ENCODE assay signal across 20 cellular contexts in the genomic region with DNA sequence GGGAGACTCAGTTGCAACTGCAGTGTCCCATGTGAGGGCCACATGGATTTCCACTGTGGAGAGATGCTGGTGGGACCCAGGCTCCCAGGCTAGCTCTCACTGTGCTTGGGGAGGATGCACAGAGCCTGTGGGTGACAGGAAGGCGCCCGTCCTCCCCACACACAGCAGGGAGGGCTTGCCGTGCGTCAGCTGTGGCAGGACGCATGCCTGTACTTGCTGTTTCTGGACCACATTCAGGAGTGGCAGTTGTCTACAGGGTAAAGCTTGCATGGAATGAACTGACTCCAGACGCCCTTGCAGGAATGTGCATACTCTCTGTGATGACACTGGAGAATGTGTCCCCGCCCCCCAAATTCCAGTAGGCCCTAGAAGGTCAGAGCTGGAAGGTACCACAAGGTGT.
A peak's percentile ranks its signal among the peaks of the same experiment; 100 is the strongest.
DNase-seq lines count a peak whose midpoint lies in the region; ATAC-seq, FAIRE-seq and TF ChIP-seq lines count a peak whose summit lies in the region.
"Had no signal": no experiment of that assay in that cellular context is flagged by ENCODE, and none has a peak within 500 bp of the region (broad histone marks: within the 10 kb centered on the region; RNA-seq: fewer than 3 reads in every experiment).

No MANE protein-coding gene starts in this region.

- H3K36me3 ChIP-seq in breast epithelium (no peaks in the 10 kb centered on the region), small intestine (ENCODE audit: control insufficient read depth in 2 of 2, insufficient read depth in 2 of 2, low read length in 2 of 2) (no peaks in the 10 kb centered on the region)
- H3K36me3 ChIP-seq: cardiac muscle cell, HAP-1, lower lobe of right lung had no signal

- 82 to 84% (median 83%) methylated on average over 7 of the region's 7 CpGs for WGBS in small intestine, 3 donors

- no peaks in the 10 kb centered on the region for H3K9me3 Mint-ChIP-seq in stimulated activated naive CD8-positive, alpha-beta T cell treated with anti-CD3 and anti-CD28 coated beads, Interleukin-15, amount 100 ng/mL, for 72 hours
- no peaks in the 10 kb centered on the region for H3K9me3 Mint-ChIP-seq in CD4-positive, alpha-beta T cell
- H3K9me3 Mint-ChIP-seq: activated T-cell treated with anti-CD3 and anti-CD28 coated beads, Interleukin-2, amount 50 U/mL, for 4 hours; natural killer cell had no signal

- H3K27ac ChIP-seq in breast epithelium (peak overlapping the region; percentile 36 to 48), small intestine (ENCODE audit: low read depth in 1 of 2, low read length in 1 of 2) (no peak overlapping the region)
- no peak overlapping the region for H3K27ac ChIP-seq in CD4-positive, alpha-beta T cell (ENCODE audit: low read depth, low read length)
- H3K27ac ChIP-seq: cardiac muscle cell, lower lobe of right lung had no signal

- no peak overlapping the region for H3K27ac Mint-ChIP-seq in stimulated activated naive CD8-positive, alpha-beta T cell treated with anti-CD3 and anti-CD28 coated beads, Interleukin-15, amount 100 ng/mL, for 72 hours
- H3K27ac Mint-ChIP-seq in CD4-positive, alpha-beta T cell = no peak overlapping the region
- H3K27ac Mint-ChIP-seq: activated naive CD8-positive, alpha-beta T cell; natural killer cell had no signal

- H3K27me3 ChIP-seq in breast epithelium = no peaks in the 10 kb centered on the region
- H3K27me3 ChIP-seq in small intestine (ENCODE audit: control insufficient read depth in 2 of 2, insufficient read depth in 2 of 2, low read length in 2 of 2) = no peaks in the 10 kb centered on the region
- H3K27me3 ChIP-seq in CD4-positive, alpha-beta T cell (ENCODE audit: control insufficient read depth, insufficient read depth, low read length) = no peaks in the 10 kb centered on the region
- H3K27me3 ChIP-seq: cardiac muscle cell had no signal

- intact Hi-C loops in breast epithelium (cut with DNase I; ENCODE audit: low total_unique reads) = no loop called here
- intact Hi-C loops in CD4-positive, alpha-beta T cell (cut with DNase I, micrococcal nuclease) = no loop called here

- H3K27me3 Mint-ChIP-seq in stimulated activated naive CD8-positive, alpha-beta T cell treated with anti-CD3 and anti-CD28 coated beads, Interleukin-15, amount 100 ng/mL, for 72 hours = peaks cover 14% of the 10 kb centered on the region
- H3K27me3 Mint-ChIP-seq in CD4-positive, alpha-beta T cell = peaks cover 30% of the 10 kb centered on the region

- TF ChIP-seq CTCF in breast epithelium (IDR thresholded peaks at IDR 0.05) = no peak
- TF ChIP-seq CTCF in CD4-positive, alpha-beta T cell (IDR thresholded peaks at IDR 0.05) = no peak

- H3K36me3 Mint-ChIP-seq in CD4-positive, alpha-beta T cell (ENCODE audit: low read depth) = no peaks in the 10 kb centered on the region
- H3K36me3 Mint-ChIP-seq: activated naive CD8-positive, alpha-beta T cell; natural killer cell had no signal

- POLR2A ChIA-PET in CD4-positive, alpha-beta T cell (lab: Charles Lee) = no interaction called here

- no peak overlapping the region for H3K4me3 Mint-ChIP-seq in stimulated activated naive CD8-positive, alpha-beta T cell treated with anti-CD3 and anti-CD28 coated beads, Interleukin-15, amount 100 ng/mL, for 72 hours
- no peak overlapping the region for H3K4me3 Mint-ChIP-seq in CD4-positive, alpha-beta T cell
- H3K4me3 Mint-ChIP-seq: activated naive CD8-positive, alpha-beta T cell; activated T-cell treated with anti-CD3 and anti-CD28 coated beads, Interleukin-2, amount 50 U/mL, for 4 hours; natural killer cell had no signal

- H3K4me3 ChIP-seq in breast epithelium (no peak overlapping the region), small intestine (ENCODE audit: low read depth in 1 of 2, low read length in 2 of 2) (no peak overlapping the region)
- H3K4me3 ChIP-seq: cardiac muscle cell, HAP-1, lower lobe of right lung had no signal

- H3K4me1 Mint-ChIP-seq in stimulated activated naive CD8-positive, alpha-beta T cell treated with anti-CD3 and anti-CD28 coated beads, Interleukin-15, amount 100 ng/mL, for 72 hours = peaks cover 8% of the 10 kb centered on the region
- no peaks in the 10 kb centered on the region for H3K4me1 Mint-ChIP-seq in CD4-positive, alpha-beta T cell (ENCODE audit: low read depth)

- no peaks in the 10 kb centered on the region for H3K9me3 ChIP-seq in breast epithelium
- no peaks in the 10 kb centered on the region for H3K9me3 ChIP-seq in small intestine (ENCODE audit: control insufficient read depth, low read depth)
- no peaks in the 10 kb centered on the region for H3K9me3 ChIP-seq in CD4-positive, alpha-beta T cell (ENCODE audit: control insufficient read depth, low read length)
- H3K9me3 ChIP-seq: HAP-1, lower lobe of right lung had no signal

- peak; percentile 17 for ATAC-seq in stimulated activated naive CD8-positive, alpha-beta T cell treated with anti-CD3 and anti-CD28 coated beads, Interleukin-15, amount 100 ng/mL, for 72 hours
- no peak for ATAC-seq in stimulated activated naive CD8-positive, alpha-beta T cell treated with anti-CD3 and anti-CD28 coated beads, Interleukin-15, Interleukin-2, amounts not matched to agents 100 U/mL and 50 U/mL, for 24 hours
- ATAC-seq in HG03045 (IDR thresholded peaks at IDR 0.05; ENCODE audit: unreplicated experiment) = no peak
- ATAC-seq in CD4-positive, alpha-beta T cell (ENCODE audit: poor library complexity) = no peak
- ATAC-seq: activated T-cell treated with anti-CD3 and anti-CD28 coated beads, Interleukin-2, amount 50 U/mL, for 4 hours had no signal

- TF ChIP-seq POLR2A in breast epithelium (IDR thresholded peaks at IDR 0.05) = no peak

- no peak for FAIRE-seq in urothelium cell line (lab: Jason Lieb, UNC)
- FAIRE-seq in small intestine (lab: Jason Lieb, UNC) = no peak
- FAIRE-seq: TTC549 had no signal

- DNase-seq in stimulated activated naive CD8-positive, alpha-beta T cell treated with anti-CD3 and anti-CD28 coated beads, Interleukin-15, amount 100 ng/mL, for 72 hours = no peak
- DNase-seq in stimulated activated naive CD8-positive, alpha-beta T cell treated with anti-CD3 and anti-CD28 coated beads, Interleukin-15, Interleukin-2, amounts not matched to agents 100 U/mL and 50 U/mL, for 24 hours = no peak
- DNase-seq in breast epithelium (ENCODE audit: low spot score in 2 of 2) (peak in 1 of 2 donors; percentile 89), hepatic stellate cell (ENCODE audit: low spot score) (peak; percentile 26), urothelium cell line (ENCODE audit: low spot score) (peak; percentile 19), small intestine (no peak)
- no peak for DNase-seq in CD4-positive, alpha-beta T cell
- DNase-seq: activated CD4-positive, alpha-beta T cell treated with anti-CD3 and anti-CD28 coated beads, Interleukin-2, amount 50 U/mL, for 48 hours; activated T-cell treated with anti-CD3 and anti-CD28 coated beads, Interleukin-2, amount 50 U/mL, for 4 hours; Calu3; effector CD4-positive, alpha-beta T cell; lower lobe of right lung; natural killer cell; NCI-H2029 treated with DMSO at 0.1 percent for 48 hours; NCI-H524 treated with DMSO at 0.1 percent for 48 hours had no signal

- CTCF ChIA-PET in CD4-positive, alpha-beta T cell (lab: Charles Lee) = no interaction called here

- H3K4me1 ChIP-seq in breast epithelium (no peaks in the 10 kb centered on the region), small intestine (ENCODE audit: control insufficient read depth in 2 of 2, insufficient read depth in 1 of 2, low read depth in 1 of 2, low read length in 1 of 2) (no peaks in the 10 kb centered on the region)
- H3K4me1 ChIP-seq: HAP-1, lower lobe of right lung had no signal

Comparison
In these comparisons a context has a peak if more than half of its experiments do, and no peak if none do; other contexts are left out.
1. DNase-seq: peak in hepatic stellate cell (single experiment) and urothelium cell line (single experiment); none in stimulated activated naive CD8-positive, alpha-beta T cell treated with anti-CD3 and anti-CD28 coated beads, Interleukin-15, amount 100 ng/mL, for 72 hours (0 of 2), stimulated activated naive CD8-positive, alpha-beta T cell treated with anti-CD3 and anti-CD28 coated beads, Interleukin-15, Interleukin-2, amounts not matched to agents 100 U/mL and 50 U/mL, for 24 hours (single experiment), small intestine (single experiment) and CD4-positive, alpha-beta T cell (0 of 10).
2. H3K27ac ChIP-seq: peak in breast epithelium (2 of 2); none in small intestine (0 of 2) and CD4-positive, alpha-beta T cell (single experiment).